Comparison of ENCODE assay signal across 1 cellular context in the genomic region with DNA sequence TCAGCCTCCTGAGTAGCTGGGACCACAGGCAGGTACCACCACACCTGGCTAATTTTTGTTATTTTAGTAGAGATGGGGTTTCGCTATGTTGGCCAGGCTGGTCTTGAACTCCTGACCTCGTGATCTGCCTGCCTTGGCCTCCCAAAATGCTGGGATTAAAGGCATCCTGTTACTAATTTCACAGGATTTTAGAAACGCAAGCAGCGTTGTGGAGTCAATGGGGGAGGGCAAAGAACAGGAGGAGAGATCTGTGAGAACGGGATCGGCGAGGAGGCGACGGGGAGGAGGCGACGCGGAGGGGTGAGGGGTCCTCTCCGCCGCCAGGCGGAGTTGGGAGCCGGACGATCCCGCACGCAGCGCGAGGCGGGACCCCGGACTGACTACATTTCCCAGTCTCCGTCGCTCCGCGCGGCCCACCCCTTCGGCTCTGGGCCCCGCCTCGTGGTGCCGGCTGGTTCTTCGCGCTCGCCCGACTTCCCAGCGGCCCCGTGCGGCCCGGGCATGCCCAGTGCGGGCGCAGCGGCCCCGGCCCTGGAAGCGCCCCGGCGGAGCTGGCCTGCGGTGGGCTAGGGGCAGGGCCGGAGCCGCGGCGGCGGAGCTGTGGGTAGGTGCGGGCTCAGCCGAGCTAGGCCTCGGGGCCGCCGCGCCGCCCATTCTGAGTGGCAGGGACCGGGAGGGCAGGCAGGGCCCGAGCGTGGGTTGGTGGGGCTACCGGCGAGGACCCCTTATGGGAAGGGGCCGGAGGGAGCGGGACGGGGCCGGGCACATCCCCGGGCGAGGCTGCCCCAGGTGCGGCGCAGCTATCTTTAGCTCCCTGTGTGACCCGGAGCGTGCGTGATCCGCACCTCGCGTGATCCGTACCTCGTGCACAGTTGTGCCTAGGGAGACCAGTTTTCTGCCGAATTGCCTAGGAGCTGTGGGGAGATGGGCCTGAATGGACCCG.
TF ChIP-seq lines count a peak whose summit lies in the region.

A gene (plus strand): TSS at position 508 of the 943 bp plus-strand sequence. CDS start 3,051 bp downstream, outside the sequence.

TF ChIP-seq in IMR-90, 13 proteins besides CTCF, POLR2A, EP300 and RAD21 (continued from another document):
- TF ChIP-seq, protein P1, sequence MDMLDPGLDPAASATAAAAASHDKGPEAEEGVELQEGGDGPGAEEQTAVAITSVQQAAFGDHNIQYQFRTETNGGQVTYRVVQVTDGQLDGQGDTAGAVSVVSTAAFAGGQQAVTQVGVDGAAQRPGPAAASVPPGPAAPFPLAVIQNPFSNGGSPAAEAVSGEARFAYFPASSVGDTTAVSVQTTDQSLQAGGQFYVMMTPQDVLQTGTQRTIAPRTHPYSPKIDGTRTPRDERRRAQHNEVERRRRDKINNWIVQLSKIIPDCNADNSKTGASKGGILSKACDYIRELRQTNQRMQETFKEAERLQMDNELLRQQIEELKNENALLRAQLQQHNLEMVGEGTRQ (IDR thresholded peaks at IDR 0.05; ENCODE audit: low read depth, low read length): peak; percentile 34; the same call in 1 of the 2 replicates
- TF ChIP-seq RFX5 (IDR thresholded peaks at IDR 0.05; ENCODE audit: low read depth, low read length): no peak
- peak; percentile 54 for TF ChIP-seq SMC3 (IDR thresholded peaks at IDR 0.05; ENCODE audit: low read depth, low read length)
- TF ChIP-seq MXI1 (IDR thresholded peaks at IDR 0.05; ENCODE audit: borderline replicate concordance, low read depth, low read length): peak; percentile 89; the same call in 1 of the 2 replicates
- TF ChIP-seq RCOR1 (IDR thresholded peaks at IDR 0.05; ENCODE audit: insufficient replicate concordance, low read length): no peak
